ENCODE assay signal across 1 cellular context in the genomic region with DNA sequence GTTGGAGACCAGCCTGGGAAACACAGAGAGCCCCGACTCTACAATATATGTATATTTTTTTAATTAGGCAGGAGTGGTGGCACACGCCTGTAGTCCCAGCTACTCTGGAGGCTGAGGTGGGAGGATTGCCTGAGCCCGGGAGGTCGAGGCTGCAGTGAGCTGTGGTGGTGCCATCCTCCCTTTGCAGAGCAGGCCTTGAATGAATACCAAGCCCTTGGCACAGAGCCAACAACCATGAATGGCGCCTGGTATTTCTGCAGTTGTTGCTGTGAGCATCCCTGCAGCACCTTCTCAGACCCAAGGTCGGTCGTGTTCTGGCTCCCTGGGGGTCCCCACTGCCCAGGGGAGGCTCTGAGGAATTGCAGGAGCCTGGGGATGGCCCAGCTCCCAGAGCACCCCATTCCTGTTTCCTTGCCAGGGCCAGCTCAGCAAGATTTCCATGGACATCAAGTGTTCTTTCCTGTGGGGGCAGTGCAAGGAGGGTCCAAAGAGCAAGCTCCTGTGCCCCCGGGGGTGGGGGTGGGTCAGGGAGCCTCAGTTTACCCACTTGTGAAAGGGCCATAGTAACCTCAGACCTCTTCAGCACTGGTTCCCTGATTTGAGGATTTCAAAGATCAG.
TF ChIP-seq lines count a peak whose summit lies in the region.

No MANE protein-coding gene starts in this region.

TF ChIP-seq in H1, 55 proteins besides CTCF, POLR2A, EP300 and RAD21:
- no peak for TF ChIP-seq HDAC2 (IDR thresholded peaks at IDR 0.05; ENCODE audit: borderline replicate concordance in 1 of 2, low read depth in 2 of 2, low read length in 2 of 2)
- TF ChIP-seq, protein P1, sequence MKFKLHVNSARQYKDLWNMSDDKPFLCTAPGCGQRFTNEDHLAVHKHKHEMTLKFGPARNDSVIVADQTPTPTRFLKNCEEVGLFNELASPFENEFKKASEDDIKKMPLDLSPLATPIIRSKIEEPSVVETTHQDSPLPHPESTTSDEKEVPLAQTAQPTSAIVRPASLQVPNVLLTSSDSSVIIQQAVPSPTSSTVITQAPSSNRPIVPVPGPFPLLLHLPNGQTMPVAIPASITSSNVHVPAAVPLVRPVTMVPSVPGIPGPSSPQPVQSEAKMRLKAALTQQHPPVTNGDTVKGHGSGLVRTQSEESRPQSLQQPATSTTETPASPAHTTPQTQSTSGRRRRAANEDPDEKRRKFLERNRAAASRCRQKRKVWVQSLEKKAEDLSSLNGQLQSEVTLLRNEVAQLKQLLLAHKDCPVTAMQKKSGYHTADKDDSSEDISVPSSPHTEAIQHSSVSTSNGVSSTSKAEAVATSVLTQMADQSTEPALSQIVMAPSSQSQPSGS (IDR thresholded peaks at IDR 0.05; ENCODE audit: low read length) = no peak
- TF ChIP-seq TEAD4 (IDR thresholded peaks at IDR 0.05; ENCODE audit: low read depth, low read length) = no peak
- no peak for TF ChIP-seq SIX5 (IDR thresholded peaks at IDR 0.05; ENCODE audit: low read depth, low read length)
- no peak for TF ChIP-seq CEBPB (IDR thresholded peaks at IDR 0.05; ENCODE audit: low read depth, low read length)
- no peak for TF ChIP-seq POLR2AphosphoS5 (IDR thresholded peaks at IDR 0.05; ENCODE audit: low read depth, low read length)
- no peak for TF ChIP-seq BACH1 (IDR thresholded peaks at IDR 0.05; ENCODE audit: low read length)
- TF ChIP-seq TCF12 (IDR thresholded peaks at IDR 0.05; ENCODE audit: low read depth, low read length) = no peak
